In genomic region chr3:151426337-151426648, GRCh38 we compare ENCODE assay signal across 10 cellular contexts. TPM values are rescaled to one million over a fixed set of nuclear protein-coding genes. Genes with fewer than 3 reads are reported as not detected.
DNase-seq lines count a peak whose midpoint lies in the region; ATAC-seq and TF ChIP-seq lines count a peak whose summit lies in the region.
"Had no signal": no experiment of that assay in that cellular context is flagged by ENCODE, and none has a peak within 500 bp of the region (broad histone marks: within the 10 kb centered on the region; RNA-seq: fewer than 3 reads in every experiment).

No MANE protein-coding gene starts in this region.

- POLR2A ChIA-PET in CD4-positive, alpha-beta memory T cell (lab: Charles Lee; ENCODE audit: partially characterized antibody): no interaction called here
- POLR2A ChIA-PET in activated CD4-positive, alpha-beta T cell treated with anti-CD3 and anti-CD28 coated beads for 36 hours (lab: Charles Lee): no interaction called here

- H3K9ac ChIP-seq in mesendoderm (ENCODE audit: low read length): no peak overlapping the region

- intact Hi-C loops in CD4-positive, alpha-beta memory T cell (cut with micrococcal nuclease): no loop called here
- intact Hi-C loops in activated CD4-positive, alpha-beta T cell treated with anti-CD3 and anti-CD28 coated beads for 36 hours (cut with DNase I, micrococcal nuclease): no loop called here

- no peak for DNase-seq in HFFc6
- peak; percentile 41 for DNase-seq in NB4 (ENCODE audit: low read depth)
- peak; percentile 21 for DNase-seq in mesendoderm
- DNase-seq in CD4-positive, alpha-beta memory T cell: no peak
- no peak for DNase-seq in activated CD4-positive, alpha-beta T cell treated with anti-CD3 and anti-CD28 coated beads for 36 hours
- no peak for DNase-seq in NCI-H1105 (lab: John Stamatoyannopoulos, UW)

- no peaks in the 10 kb centered on the region for H3K27me3 ChIP-seq in mesendoderm (ENCODE audit: insufficient read depth, low read length, poor library complexity)
- H3K27me3 ChIP-seq in CD4-positive, alpha-beta memory T cell (ENCODE audit: insufficient read depth, low read length): no peaks in the 10 kb centered on the region

- no peaks in the 10 kb centered on the region for H3K9me3 Mint-ChIP-seq in HFFc6
- H3K9me3 Mint-ChIP-seq in CD4-positive, alpha-beta memory T cell: peaks cover 0 to 1% (median 0%) of the 10 kb centered on the region in 8 donors
- no peaks in the 10 kb centered on the region for H3K9me3 Mint-ChIP-seq in activated CD4-positive, alpha-beta T cell treated with anti-CD3 and anti-CD28 coated beads for 36 hours (ENCODE audit: low read depth)
- H3K9me3 Mint-ChIP-seq: activated naive CD4-positive, alpha-beta T cell treated with anti-CD3 and anti-CD28 coated beads, Interleukin-2, amount 50 U/mL, for 24 hours; stimulated activated naive CD8-positive, alpha-beta T cell treated with anti-CD3 and anti-CD28 coated beads, Interleukin-15, Interleukin-2, amounts not matched to agents 100 ng/mL and 50 ng/mL, for 24 hours had no signal

- no peaks in the 10 kb centered on the region for H3K36me3 ChIP-seq in mesendoderm (ENCODE audit: control insufficient read depth, insufficient read depth, low read length)
- no peaks in the 10 kb centered on the region for H3K36me3 ChIP-seq in CD4-positive, alpha-beta memory T cell (ENCODE audit: insufficient read depth, low read length)
- H3K36me3 ChIP-seq: prostate gland had no signal

- TF ChIP-seq CTCF in HFFc6 (IDR thresholded peaks at IDR 0.05) (0 out of 2 replicates have a peak, but pooled peaks have one; percentile 10), NB4 (IDR thresholded peaks at IDR 0.05; ENCODE audit: low read depth, low read length) (no peak)

- H3K79me1 ChIP-seq in mesendoderm (ENCODE audit: low read length): no peaks in the 10 kb centered on the region

- TF ChIP-seq POLR2A in NB4 (IDR thresholded peaks at IDR 0.05; ENCODE audit: extremely low read depth, insufficient read length): no peak

- no peaks in the 10 kb centered on the region for H3K36me3 Mint-ChIP-seq in HFFc6 (ENCODE audit: low read depth)
- H3K36me3 Mint-ChIP-seq in CD4-positive, alpha-beta memory T cell: no peaks in the 10 kb centered on the region
- H3K36me3 Mint-ChIP-seq in activated CD4-positive, alpha-beta T cell treated with anti-CD3 and anti-CD28 coated beads for 36 hours (ENCODE audit: low read depth): no peaks in the 10 kb centered on the region
- H3K36me3 Mint-ChIP-seq: activated naive CD4-positive, alpha-beta T cell treated with anti-CD3 and anti-CD28 coated beads, Interleukin-2, amount 50 U/mL, for 24 hours had no signal

- no peak overlapping the region for H3K27ac Mint-ChIP-seq in HFFc6
- H3K27ac Mint-ChIP-seq in CD4-positive, alpha-beta memory T cell: no peak overlapping the region
- H3K27ac Mint-ChIP-seq in activated CD4-positive, alpha-beta T cell treated with anti-CD3 and anti-CD28 coated beads for 36 hours: no peak overlapping the region
- H3K27ac Mint-ChIP-seq: activated naive CD4-positive, alpha-beta T cell treated with anti-CD3 and anti-CD28 coated beads, Interleukin-2, amount 50 U/mL, for 24 hours; stimulated activated naive CD8-positive, alpha-beta T cell treated with anti-CD3 and anti-CD28 coated beads, Interleukin-15, Interleukin-2, amounts not matched to agents 100 ng/mL and 50 ng/mL, for 24 hours had no signal

- peak overlapping the region; percentile 31 for H4K8ac ChIP-seq in mesendoderm (ENCODE audit: low read depth, low read length)

- no peak overlapping the region for H3K4ac ChIP-seq in mesendoderm (ENCODE audit: low read depth, low read length)

- no peaks in the 10 kb centered on the region for H3K4me1 ChIP-seq in mesendoderm (ENCODE audit: control insufficient read depth, low read depth, low read length)
- H3K4me1 ChIP-seq in CD4-positive, alpha-beta memory T cell (ENCODE audit: insufficient read depth, low read length): no peaks in the 10 kb centered on the region
- H3K4me1 ChIP-seq: prostate gland had no signal

- no peak overlapping the region for H3K56ac ChIP-seq in mesendoderm (ENCODE audit: low read length)

- H2BK15ac ChIP-seq in mesendoderm (replicated peaks; ENCODE audit: low read depth): no peak overlapping the region

- H3K4me1 Mint-ChIP-seq in HFFc6 (ENCODE audit: low read depth): peaks cover 25% of the 10 kb centered on the region
- H3K4me1 Mint-ChIP-seq in CD4-positive, alpha-beta memory T cell: no peaks in the 10 kb centered on the region
- H3K4me1 Mint-ChIP-seq in activated CD4-positive, alpha-beta T cell treated with anti-CD3 and anti-CD28 coated beads for 36 hours: no peaks in the 10 kb centered on the region
- H3K4me1 Mint-ChIP-seq: activated naive CD4-positive, alpha-beta T cell treated with anti-CD3 and anti-CD28 coated beads, Interleukin-2, amount 50 U/mL, for 24 hours had no signal

- H3K27ac ChIP-seq in mesendoderm (ENCODE audit: low read depth, low read length): no peak overlapping the region
- H3K27ac ChIP-seq in CD4-positive, alpha-beta memory T cell (ENCODE audit: low read depth, low read length): no peak overlapping the region
- H3K27ac ChIP-seq: prostate gland had no signal

- H3K4me2 ChIP-seq in mesendoderm (ENCODE audit: low read length): no peak overlapping the region

- CTCF ChIA-PET in CD4-positive, alpha-beta memory T cell (lab: Charles Lee; ENCODE audit: partially characterized antibody): no interaction called here
- CTCF ChIA-PET in activated CD4-positive, alpha-beta T cell treated with anti-CD3 and anti-CD28 coated beads for 36 hours (lab: Charles Lee): interaction anchor here (0.7 to 1.1 kb wide), 3 partner anchors 12 to 298 kb away, joined by 3 to 7 read pairs (median 3); no protein-coding TSS in a partner anchor

- no peak overlapping the region for H4K5ac ChIP-seq in mesendoderm (ENCODE audit: low read length)

- peak; percentile 94 for ATAC-seq in GM18861 (IDR thresholded peaks at IDR 0.05; ENCODE audit: unreplicated experiment)
- no peak for ATAC-seq in activated CD4-positive, alpha-beta T cell treated with anti-CD3 and anti-CD28 coated beads for 36 hours

- peak overlapping the region; percentile 77 for H3K18ac ChIP-seq in mesendoderm (ENCODE audit: low read length)

- no peak overlapping the region for H3K23ac ChIP-seq in mesendoderm (ENCODE audit: low read length)

- H3K9me3 ChIP-seq in CD4-positive, alpha-beta memory T cell (ENCODE audit: control insufficient read depth in 1 of 2, low read length in 2 of 2): no peaks in the 10 kb centered on the region
- H3K9me3 ChIP-seq: prostate gland had no signal

- H2BK5ac ChIP-seq in mesendoderm (ENCODE audit: low read length): no peak overlapping the region

- H3K79me2 ChIP-seq in mesendoderm (ENCODE audit: control insufficient read depth, insufficient read depth, low read length): no peaks in the 10 kb centered on the region

- H3K4me3 ChIP-seq in NB4 (ENCODE audit: low read depth, low read length): no peak overlapping the region
- no peak overlapping the region for H3K4me3 ChIP-seq in mesendoderm (ENCODE audit: low read length)
- no peak overlapping the region for H3K4me3 ChIP-seq in CD4-positive, alpha-beta memory T cell (ENCODE audit: low read length in 2 of 2)
- H3K4me3 ChIP-seq: prostate gland had no signal

- no peaks in the 10 kb centered on the region; the same call in 1 of the 2 replicates for H3K27me3 Mint-ChIP-seq in HFFc6 (ENCODE audit: insufficient read depth)
- peaks cover 2 to 7% of the 10 kb centered on the region in 2 donors for H3K27me3 Mint-ChIP-seq in CD4-positive, alpha-beta memory T cell
- peaks cover 2% of the 10 kb centered on the region for H3K27me3 Mint-ChIP-seq in activated CD4-positive, alpha-beta T cell treated with anti-CD3 and anti-CD28 coated beads for 36 hours

- no peak overlapping the region for H3K4me3 Mint-ChIP-seq in HFFc6
- no peak overlapping the region for H3K4me3 Mint-ChIP-seq in CD4-positive, alpha-beta memory T cell
- H3K4me3 Mint-ChIP-seq in activated CD4-positive, alpha-beta T cell treated with anti-CD3 and anti-CD28 coated beads for 36 hours: no peak overlapping the region
- H3K4me3 Mint-ChIP-seq: activated naive CD4-positive, alpha-beta T cell treated with anti-CD3 and anti-CD28 coated beads, Interleukin-2, amount 50 U/mL, for 24 hours; stimulated activated naive CD8-positive, alpha-beta T cell treated with anti-CD3 and anti-CD28 coated beads, Interleukin-15, Interleukin-2, amounts not matched to agents 100 ng/mL and 50 ng/mL, for 24 hours had no signal

- H2AK5ac ChIP-seq in mesendoderm (ENCODE audit: low read length): no peak overlapping the region

- H2BK120ac ChIP-seq in mesendoderm (ENCODE audit: low read depth, low read length): no peak overlapping the region

RNA-seq across cellular contexts. Expression of gene IGSF10, which starts 34.6 kb away (rescaled TPM):
- total RNA-seq in HFFc6 (2021; fragmentation: NEBNext Ultra II Directional; extraction: Animal tissue kit (Norgen Biotek cat#: 25700)): under 1 TPM in 3 of 6 experiments, not detected in 3; 0.02 to 0.05 (median 0.02) TPM
- 0.74 TPM for polyA plus RNA-seq in mesendoderm (2013, experiment 1 of 2)
- polyA plus RNA-seq in mesendoderm (2013, experiment 2 of 2): 0.62 TPM
- not detected for total RNA-seq in CD4-positive, alpha-beta memory T cell
- not detected for polyA plus RNA-seq in CD4-positive, alpha-beta memory T cell
- not detected for total RNA-seq in activated CD4-positive, alpha-beta T cell treated with anti-CD3 and anti-CD28 coated beads for 36 hours

RNA-seq across cellular contexts. Expression of gene P2RY12, which starts 41.7 kb away (rescaled TPM):
- not detected for total RNA-seq in HFFc6 (2021; fragmentation: NEBNext Ultra II Directional; extraction: Animal tissue kit (Norgen Biotek cat#: 25700))
- polyA plus RNA-seq in mesendoderm (2013, experiment 1 of 2): not detected
- not detected for polyA plus RNA-seq in mesendoderm (2013, experiment 2 of 2)
- not detected for total RNA-seq in CD4-positive, alpha-beta memory T cell
- polyA plus RNA-seq in CD4-positive, alpha-beta memory T cell: not detected
- total RNA-seq in activated CD4-positive, alpha-beta T cell treated with anti-CD3 and anti-CD28 coated beads for 36 hours: not detected

Comparison
In these comparisons a context has a peak if more than half of its experiments do, and no peak if none do; other contexts are left out.
1. DNase-seq: peak in NB4 (single experiment) and mesendoderm (single experiment); none in HFFc6 (single experiment), CD4-positive, alpha-beta memory T cell (0 of 5), activated CD4-positive, alpha-beta T cell treated with anti-CD3 and anti-CD28 coated beads for 36 hours (single experiment) and NCI-H1105 (single experiment).